29 cellular contexts compared by ENCODE assay signal in genomic region chr9:129095170-129095667, GRCh38. TPM values are rescaled to one million over a fixed set of nuclear protein-coding genes. Genes with fewer than 3 reads are reported as not detected.
DNase-seq lines count a peak whose midpoint lies in the region; FAIRE-seq and TF ChIP-seq lines count a peak whose summit lies in the region.
"Had no signal": no experiment of that assay in that cellular context is flagged by ENCODE, and none has a peak within 500 bp of the region (broad histone marks: within the 10 kb centered on the region; RNA-seq: fewer than 3 reads in every experiment).

No MANE protein-coding gene starts in this region.

- peaks cover 25 to 35% (median 28%) of the 10 kb centered on the region in 10 experiments for H3K4me1 ChIP-seq in BLaER1 treated with 17β-estradiol and CSF1 and Interleukin-3, amounts not matched to agents 10 nM and 100 nM
- H3K4me1 ChIP-seq in astrocyte (ENCODE audit: insufficient read depth, low read length) (no peaks in the 10 kb centered on the region), spleen (peaks cover 0 to 18% (median 9%) of the 10 kb centered on the region in 6 donors)
- H3K4me1 ChIP-seq: Caco-2, HAP-1, SJSA1 had no signal

- no peak for TF ChIP-seq POLR2A in spleen (IDR thresholded peaks at IDR 0.05)

- H3K36me3 Mint-ChIP-seq in astrocyte (ENCODE audit: low read depth, unreplicated experiment) = peaks cover 15% of the 10 kb centered on the region
- H3K36me3 Mint-ChIP-seq in neural crest cell (ENCODE audit: low read depth) = no peaks in the 10 kb centered on the region

- 92 to 94% (median 93%) methylated on average over 17 to 21 of the region's 21 CpGs for WGBS in spleen, 5 donors

- H3K9me3 Mint-ChIP-seq in astrocyte (ENCODE audit: unreplicated experiment) (no peaks in the 10 kb centered on the region), neural crest cell (no peaks in the 10 kb centered on the region)
- H3K9me3 Mint-ChIP-seq: CD8-positive, alpha-beta T cell; HFFc6 had no signal

- peak overlapping the region; percentile 26 for H3K27ac Mint-ChIP-seq in astrocyte (ENCODE audit: unreplicated experiment)
- H3K27ac Mint-ChIP-seq in neural crest cell (ENCODE audit: unreplicated experiment) = peak overlapping the region; percentile 35
- H3K27ac Mint-ChIP-seq: CD8-positive, alpha-beta T cell; HFFc6 had no signal

- no peaks in the 10 kb centered on the region for H3K79me2 ChIP-seq in astrocyte (ENCODE audit: insufficient read depth, low read length)

- H3K9me3 ChIP-seq in BLaER1 treated with 17β-estradiol and CSF1 and Interleukin-3, amounts not matched to agents 10 nM and 100 nM (replicated peaks in 1 of 11) = no peaks in the 10 kb centered on the region
- H3K9me3 ChIP-seq in astrocyte (ENCODE audit: insufficient read depth, low read depth, low read length) = no peaks in the 10 kb centered on the region
- H3K9me3 ChIP-seq in spleen = no peaks in the 10 kb centered on the region
- H3K9me3 ChIP-seq: Caco-2, HAP-1, MG63, SJSA1 had no signal

- H3K4me1 Mint-ChIP-seq in astrocyte (ENCODE audit: low read depth, unreplicated experiment) = no peaks in the 10 kb centered on the region
- H3K4me1 Mint-ChIP-seq in neural crest cell = peaks cover 4% of the 10 kb centered on the region

- H3K4me3 Mint-ChIP-seq in astrocyte (ENCODE audit: unreplicated experiment) (no peak overlapping the region), neural crest cell (no peak overlapping the region)
- H3K4me3 Mint-ChIP-seq: CD8-positive, alpha-beta T cell; HFFc6 had no signal

- peak overlapping the region in 8 of 11 experiments; percentile 68 to 89 (median 83); a peak in 15 of 22 replicates for H3K4me2 ChIP-seq in BLaER1 treated with 17β-estradiol and CSF1 and Interleukin-3, amounts not matched to agents 10 nM and 100 nM
- H3K4me2 ChIP-seq in astrocyte (ENCODE audit: low read length) = no peak overlapping the region
- H3K4me2 ChIP-seq: PC-9 had no signal

- H3K9ac ChIP-seq in BLaER1 treated with 17β-estradiol and CSF1 and Interleukin-3, amounts not matched to agents 10 nM and 100 nM = peak overlapping the region in 5 of 11 experiments; percentile 49 to 76 (median 63); a peak in 5 of 22 replicates
- H3K9ac ChIP-seq in astrocyte (ENCODE audit: low read length) = no peak overlapping the region

- H3K27me3 Mint-ChIP-seq in astrocyte (ENCODE audit: low read depth, unreplicated experiment) (no peaks in the 10 kb centered on the region), neural crest cell (ENCODE audit: low read depth) (no peaks in the 10 kb centered on the region)

- H3K4me3 ChIP-seq in BLaER1 treated with 17β-estradiol and CSF1 and Interleukin-3, amounts not matched to agents 10 nM and 100 nM = no peak overlapping the region
- H3K4me3 ChIP-seq in astrocyte (ENCODE audit: insufficient read depth, low read depth, low read length) = no peak overlapping the region
- no peak overlapping the region for H3K4me3 ChIP-seq in spleen
- H3K4me3 ChIP-seq: GM12878, HAP-1, MG63, PC-9, SJSA1 had no signal

- no peak for TF ChIP-seq CTCF in astrocyte (IDR thresholded peaks at IDR 0.05; ENCODE audit: insufficient read depth, low read depth, low read length)
- TF ChIP-seq CTCF in neural crest cell (conservative IDR thresholded peaks at IDR 0.05) = no peak
- no peak for TF ChIP-seq CTCF in spleen (IDR thresholded peaks at IDR 0.05 in 8 of 11, conservative IDR thresholded peaks at IDR 0.05 in 3 of 11)

- intact Hi-C loops in spleen (cut with DNase I; ENCODE audit: low total_unique reads) = no loop called here

- peaks cover 7 to 51% (median 35%) of the 10 kb centered on the region in 11 experiments for H3K36me3 ChIP-seq in BLaER1 treated with 17β-estradiol and CSF1 and Interleukin-3, amounts not matched to agents 10 nM and 100 nM
- H3K36me3 ChIP-seq in astrocyte (ENCODE audit: insufficient read depth, low read length) (no peaks in the 10 kb centered on the region), spleen (peaks cover 0 to 53% (median 14%) of the 10 kb centered on the region in 6 donors)
- H3K36me3 ChIP-seq: HAP-1, MG63 had no signal

- no peak for DNase-seq in astrocyte (ENCODE audit: low read depth)
- DNase-seq in neural crest cell (ENCODE audit: low read depth, low spot score) = no peak
- no peak for DNase-seq in spleen
- DNase-seq in cerebellar cortex (ENCODE audit: low spot score) = no peak
- no peak for DNase-seq in mesenteric fat pad (ENCODE audit: low spot score)
- DNase-seq in NCI-H1694 (lab: John Stamatoyannopoulos, UW) = no peak
- DNase-seq: C1 segment of cervical spinal cord; CD8-positive, alpha-beta T cell; DMS 273 treated with DMSO at 0.1 percent for 48 hours; DMS79; EL; GDM1; GOT3; HFFc6; KG1; MG63; NCI-H1105 treated with DMSO at 0.1 percent for 48 hours; NCI-H146; NCI-H2029 treated with DMSO at 0.1 percent for 48 hours; NCI-H446 treated with DMSO at 0.1 percent for 48 hours; NCI-H526; Right ventricle myocardium superior had no signal

- H2AFZ ChIP-seq in astrocyte (ENCODE audit: low read depth, low read length) = no peak overlapping the region
- H2AFZ ChIP-seq: PC-9 had no signal

- peak overlapping the region in 8 of 11 experiments; percentile 47 to 87 (median 72); a peak in 12 of 22 replicates for H3K27ac ChIP-seq in BLaER1 treated with 17β-estradiol and CSF1 and Interleukin-3, amounts not matched to agents 10 nM and 100 nM
- H3K27ac ChIP-seq in astrocyte (ENCODE audit: low read depth, low read length) = no peak overlapping the region
- H3K27ac ChIP-seq in spleen = peak overlapping the region in 6 of 8 donors; percentile 46 to 75 (median 68)
- H3K27ac ChIP-seq: PC-9, SJSA1 had no signal

- peaks cover 0 to 6% (median 0%) of the 10 kb centered on the region in 11 experiments; a peak in 2 of 22 replicates for H4K20me1 ChIP-seq in BLaER1 treated with 17β-estradiol and CSF1 and Interleukin-3, amounts not matched to agents 10 nM and 100 nM
- no peaks in the 10 kb centered on the region for H4K20me1 ChIP-seq in astrocyte (ENCODE audit: insufficient read depth, low read length)

- H3K27me3 ChIP-seq in BLaER1 treated with 17β-estradiol and CSF1 and Interleukin-3, amounts not matched to agents 10 nM and 100 nM = no peaks in the 10 kb centered on the region
- H3K27me3 ChIP-seq in astrocyte (ENCODE audit: insufficient read depth, low read length) = no peaks in the 10 kb centered on the region
- H3K27me3 ChIP-seq in spleen (replicated peaks in 1 of 7) = no peaks in the 10 kb centered on the region
- H3K27me3 ChIP-seq: MG63, SJSA1 had no signal

- no peak for FAIRE-seq in astrocyte (lab: Jason Lieb, UNC)
- FAIRE-seq: A204.1, GM12878 had no signal

RNA-seq across cellular contexts. Expression of gene DOLPP1, which starts 14.3 kb away (rescaled TPM):
- 14.9 and 17.9 TPM in 2 replicates for total RNA-seq in astrocyte
- total RNA-seq in neural crest cell = 43.1 and 43.9 TPM in 2 replicates
- 10 to 100 TPM in 2 of 7 donors, 1 to 10 TPM in 5; 6.0 to 10.1 (median 9.0) TPM for total RNA-seq in spleen
- polyA plus RNA-seq in spleen = 1 to 10 TPM; 4.8 to 8.0 (median 5.1) TPM
- total RNA-seq in mesenteric fat pad = 10.4 TPM

RNA-seq across cellular contexts. Expression of gene CRAT, which starts 15.4 kb away (rescaled TPM):
- total RNA-seq in astrocyte = 21.2 and 25.3 TPM in 2 replicates
- total RNA-seq in neural crest cell = 24.9 and 26.0 TPM in 2 replicates
- total RNA-seq in spleen = 10 to 100 TPM; 14.9 to 32.3 (median 23.9) TPM
- 10 to 100 TPM in 1 of 3 donors, 1 to 10 TPM in 2; 5.7 to 11.8 (median 7.1) TPM for polyA plus RNA-seq in spleen
- 65.7 TPM for total RNA-seq in mesenteric fat pad

RNA-seq across cellular contexts. Expression of gene PTPA, which starts 16.0 kb away (rescaled TPM):
- total RNA-seq in astrocyte = 122 and 134 TPM in 2 replicates
- 136 and 144 TPM in 2 replicates for total RNA-seq in neural crest cell
- 100 to 1,000 TPM in 3 of 7 donors, 10 to 100 TPM in 4; 71.5 to 107 (median 88.9) TPM for total RNA-seq in spleen
- polyA plus RNA-seq in spleen = 100 to 1,000 TPM in 1 of 3 donors, 10 to 100 TPM in 2; 38.8 to 104 (median 65.4) TPM
- 61.9 TPM for total RNA-seq in mesenteric fat pad

RNA-seq across cellular contexts. Expression of gene MIGA2, which starts 58.8 kb away (rescaled TPM):
- total RNA-seq in astrocyte (23.1 and 23.8 TPM in 2 replicates), neural crest cell (34.4 and 38.3 TPM in 2 replicates), spleen (10 to 100 TPM; 22.7 to 47.1 (median 34.4) TPM), mesenteric fat pad (17.3 TPM)
- 10 to 100 TPM; 20.2 to 34.5 (median 30.3) TPM for polyA plus RNA-seq in spleen
